8 cellular contexts compared by ENCODE assay signal in genomic region chr6:18155273-18155863, GRCh38. TPM values are rescaled to one million over a fixed set of nuclear protein-coding genes. Genes with fewer than 3 reads are reported as not detected.
DNase-seq lines count a peak whose midpoint lies in the region; ATAC-seq, FAIRE-seq and TF ChIP-seq lines count a peak whose summit lies in the region.

Gene KDM1B (plus strand): TSS chr6:18155422. CDS start chr6:18159896, 4,474 bp downstream.

- H2AK5ac ChIP-seq in neuronal stem cell (ENCODE audit: low read depth, low read length): no peak within 1 kb of the TSS

- H3K4me1 ChIP-seq in neuronal stem cell (ENCODE audit: control insufficient read depth in 2 of 2, insufficient read depth in 1 of 2, low read depth in 1 of 2, low read length in 2 of 2): peaks cover 4 to 5% of the 10 kb centered on the region in 2 donors
- peaks cover 16% of the 10 kb centered on the region for H3K4me1 ChIP-seq in testis

- no peak within 1 kb of the TSS for H2BK15ac ChIP-seq in neuronal stem cell (ENCODE audit: low read length)

- no peak within 1 kb of the TSS for H2BK120ac ChIP-seq in neuronal stem cell (ENCODE audit: low read depth, low read length)

- TF ChIP-seq CTCF in RWPE1 (conservative IDR thresholded peaks at IDR 0.05; ENCODE audit: low read depth) (no peak), testis (IDR thresholded peaks at IDR 0.05) (no peak)

- H3K4ac ChIP-seq in neuronal stem cell (ENCODE audit: low read length): no peak within 1 kb of the TSS

- WGBS in neuronal stem cell (ENCODE audit: extremely low coverage in 2 of 2, insufficient read length in 2 of 2, insufficient replicate concordance in 1 of 2), 2 donors: no CpG with 5 or more reads among the region's 67 CpGs
- 0 to 1% methylated on average over 14 to 25 of the region's 67 CpGs for WGBS in testis, 2 donors

- peak; percentile 85 for ATAC-seq in GM21786 (IDR thresholded peaks at IDR 0.05; ENCODE audit: unreplicated experiment)

- H3K9me3 ChIP-seq in KOPT-K1 (ENCODE audit: insufficient read depth, low read length, poor library complexity, severe bottlenecking): no peaks in the 10 kb centered on the region
- H3K9me3 ChIP-seq in neuronal stem cell (replicated peaks in 1 of 2; ENCODE audit: control insufficient read depth in 2 of 2, insufficient read depth in 1 of 2, low read depth in 1 of 2, low read length in 2 of 2): peaks cover 0 to 3% of the 10 kb centered on the region in 2 donors
- no peaks in the 10 kb centered on the region for H3K9me3 ChIP-seq in testis

- H3K4me3 ChIP-seq in neuronal stem cell (ENCODE audit: low read length in 2 of 2) (peak within 1 kb of the TSS; percentile 92 to 96), testis (peak within 1 kb of the TSS; percentile 80 to 85)

- peak; percentile 99 for DNase-seq in ELR (ENCODE audit: low read depth)
- peak; percentile 99 for DNase-seq in RWPE1 (ENCODE audit: low spot score)
- DNase-seq in activated gamma-delta T cell treated with anti-CD3 and anti-CD28 coated beads, Interleukin-2, amount 50 U/mL, for 16 hours (ENCODE audit: low read depth): peak; percentile 98
- peak; percentile 98 to 99 for DNase-seq in frontal cortex (ENCODE audit: low spot score in 2 of 2)
- DNase-seq in neuronal stem cell (ENCODE audit: low spot score): peak; percentile 98
- peak; percentile 97 for DNase-seq in testis

- H3K36me3 ChIP-seq in KOPT-K1 (ENCODE audit: insufficient read depth, low read length) (peaks cover 5% of the 10 kb centered on the region; the same call in 1 of the 2 replicates), neuronal stem cell (replicated peaks in 1 of 2; ENCODE audit: control insufficient read depth in 2 of 2, insufficient read depth in 2 of 2, low read length in 2 of 2) (peaks cover 2 to 10% of the 10 kb centered on the region in 2 donors), testis (ENCODE audit: low read depth, missing control alignments) (no peaks in the 10 kb centered on the region)

- no peak within 1 kb of the TSS for H2BK5ac ChIP-seq in neuronal stem cell (ENCODE audit: low read length)

- no peak within 1 kb of the TSS for H3K14ac ChIP-seq in neuronal stem cell (ENCODE audit: low read length)

- H3K79me1 ChIP-seq in neuronal stem cell (ENCODE audit: low read depth, low read length): no peaks in the 10 kb centered on the region

- FAIRE-seq in frontal cortex (lab: Jason Lieb, UNC): no peak

- peak within 1 kb of the TSS; percentile 99 for H3K18ac ChIP-seq in neuronal stem cell (ENCODE audit: low read length)

- H3K27me3 ChIP-seq in neuronal stem cell (ENCODE audit: control insufficient read depth in 3 of 3, insufficient read depth in 3 of 3, low read depth in 1 of 3, low read length in 3 of 3) (no peaks in the 10 kb centered on the region), testis (no peaks in the 10 kb centered on the region)

- H2AFZ ChIP-seq in neuronal stem cell (ENCODE audit: low read length): peak within 1 kb of the TSS; percentile 100

- H3K4me2 ChIP-seq in neuronal stem cell (ENCODE audit: insufficient read depth, low read length, poor library complexity, severe bottlenecking): peak within 1 kb of the TSS; percentile 84

- CTCF ChIA-PET in RWPE1 (lab: Yijun Ruan, JAX): no interaction called here

- TF ChIP-seq POLR2A in testis (IDR thresholded peaks at IDR 0.05): peak; percentile 17

- H4K8ac ChIP-seq in neuronal stem cell (ENCODE audit: low read depth, low read length): no peak within 1 kb of the TSS

- POLR2A ChIA-PET in RWPE1 (lab: Yijun Ruan, JAX; ENCODE audit: low non-redundant PET): interaction anchor here (0.6 kb wide), 1 partner anchor 63 kb away, joined by 6 read pairs; no protein-coding TSS in a partner anchor

- H2BK12ac ChIP-seq in neuronal stem cell (ENCODE audit: low read length): no peak within 1 kb of the TSS

- peak within 1 kb of the TSS; percentile 95 for H3K9ac ChIP-seq in neuronal stem cell (ENCODE audit: low read depth, low read length, poor library complexity)

- H3K27ac ChIP-seq in KOPT-K1 (ENCODE audit: low read depth, low read length, poor library complexity, severe bottlenecking) (peak within 1 kb of the TSS; percentile 77), RWPE1 (peak within 1 kb of the TSS; percentile 90), neuronal stem cell (replicated peaks; ENCODE audit: low read length) (peak within 1 kb of the TSS; percentile 78), testis (peak within 1 kb of the TSS; percentile 69 to 85)

- H3K23ac ChIP-seq in neuronal stem cell (ENCODE audit: low read depth, low read length, poor library complexity): peak within 1 kb of the TSS; percentile 91

- intact Hi-C loops in testis (cut with DNase I; ENCODE audit: low total_unique reads): no loop called here

- H4K91ac ChIP-seq in neuronal stem cell (ENCODE audit: low read depth, low read length, poor library complexity): no peak within 1 kb of the TSS

RNA-seq across cellular contexts. Expression of gene KDM1B, which starts in this region (rescaled TPM):
- total RNA-seq in frontal cortex (36.3 TPM), testis (10 to 100 TPM; 38.1 to 41.1 TPM)
- 11.5 TPM for polyA plus RNA-seq in neuronal stem cell (2013, experiment 1 of 2)
- 11.4 TPM for polyA plus RNA-seq in neuronal stem cell (2013, experiment 2 of 2)
- 32.1 TPM for polyA plus RNA-seq in testis (ENCODE audit: insufficient read depth, low read depth, low replicate concordance)

Comparison
In these comparisons a context has a peak if more than half of its experiments do, and no peak if none do; other contexts are left out.
1. Peak in every context shown above with its lines: DNase-seq, ATAC-seq, H3K4me3 ChIP-seq and H3K27ac ChIP-seq.